8 cellular contexts compared by ENCODE assay signal in genomic region chr7:127652333-127653248, GRCh38. TPM values are rescaled to one million over a fixed set of nuclear protein-coding genes. Genes with fewer than 3 reads are reported as not detected.
DNase-seq lines count a peak whose midpoint lies in the region; ATAC-seq, FAIRE-seq and TF ChIP-seq lines count a peak whose summit lies in the region.

No MANE protein-coding gene starts in this region.

- WGBS in HepG2 (ENCODE audit: low lambda C conversion rate): under 1% methylated on average over 36 of the region's 38 CpGs

- TF ChIP-seq CTCF in astrocyte of the spinal cord (IDR thresholded peaks at IDR 0.05; ENCODE audit: low read depth, low read length): no peak
- no peak for TF ChIP-seq CTCF in HepG2 (CRISPR knock-in tag; IDR thresholded peaks at IDR 0.05)
- TF ChIP-seq CTCF in type B pancreatic cell (conservative IDR thresholded peaks at IDR 0.05): no peak

- no peaks in the 10 kb centered on the region for H3K27me3 Mint-ChIP-seq in CD4-positive, CD25-positive, alpha-beta regulatory T cell
- no peaks in the 10 kb centered on the region for H3K27me3 Mint-ChIP-seq in type B pancreatic cell

- no peaks in the 10 kb centered on the region for H3K9me3 ChIP-seq in CD4-positive, CD25-positive, alpha-beta regulatory T cell (ENCODE audit: control insufficient read depth in 2 of 2, low read length in 2 of 2)
- H3K9me3 ChIP-seq in Karpas-422 (ENCODE audit: low read length) (no peaks in the 10 kb centered on the region), HepG2 (ENCODE audit: low read length) (no peaks in the 10 kb centered on the region)

- H3K4me2 ChIP-seq in Karpas-422 (ENCODE audit: low read depth, low read length, poor library complexity, severe bottlenecking): peak overlapping the region; percentile 83
- peak overlapping the region; percentile 83 for H3K4me2 ChIP-seq in HepG2 (ENCODE audit: low read depth, low read length)

- POLR2A ChIA-PET in HepG2 (lab: Yijun Ruan, JAX): no interaction called here

- peaks cover 17 to 56% (median 33%) of the 10 kb centered on the region in 4 donors for H3K4me1 Mint-ChIP-seq in CD4-positive, CD25-positive, alpha-beta regulatory T cell
- H3K4me1 Mint-ChIP-seq in type B pancreatic cell (ENCODE audit: unreplicated experiment): peaks cover 30% of the 10 kb centered on the region

- TF ChIP-seq POLR2A in HepG2 (IDR thresholded peaks at IDR 0.05; ENCODE audit: insufficient read depth in 1 of 2, low read depth in 2 of 2, low read length in 2 of 2): no peak

- TF ChIP-seq EP300 in HepG2 (IDR thresholded peaks at IDR 0.05; ENCODE audit: low read depth in 2 of 2, low read length in 2 of 2) (no peak), HepG2 (CRISPR knock-in tag; IDR thresholded peaks at IDR 0.05; ENCODE audit: borderline replicate concordance) (no peak)

- in situ Hi-C loops in astrocyte of the spinal cord (cut with HindIII; ENCODE audit: low sequenced_read_pairs): no loop called here
- in situ Hi-C loops in HepG2 (cut with HindIII; ENCODE audit: extremely low pct_ligation_motif_present, low pct_unique_long_range_greater_than_20kb): loop anchor here (5.0 kb wide), 1 partner anchor 60 kb away; the partner anchor contains the start of gene FSCN3

- H3K27ac ChIP-seq in CD4-positive, CD25-positive, alpha-beta regulatory T cell (ENCODE audit: insufficient read depth, low read length, poor library complexity, severe bottlenecking): peak overlapping the region; percentile 91
- peak overlapping the region; percentile 10; the same call in 1 of the 2 replicates for H3K27ac ChIP-seq in Karpas-422 (ENCODE audit: low read length)
- peak overlapping the region; percentile 81 for H3K27ac ChIP-seq in HepG2 (ENCODE audit: extremely low read length, insufficient read depth, low read length)

- intact Hi-C loops in HepG2 (cut with micrococcal nuclease; ENCODE audit: unreplicated experiment): loop anchor here (10.0 kb wide), 2 partner anchors 68 to 258 kb away; partner anchors contain the start of genes ARF5, GCC1 and ZNF800

- TF ChIP-seq RAD21 in HepG2 (CRISPR knock-in tag; IDR thresholded peaks at IDR 0.05): peak; percentile 44; the same call in 1 of the 2 replicates

- CTCF ChIA-PET in HepG2 (lab: Yijun Ruan, JAX; ENCODE audit: low intra/inter-chr PET ratio, low total read pairs): no interaction called here

- H3K27ac Mint-ChIP-seq in CD4-positive, CD25-positive, alpha-beta regulatory T cell: peak overlapping the region in 2 of 3 donors; percentile 99
- H3K27ac Mint-ChIP-seq in type B pancreatic cell: no peak overlapping the region

- H3K9ac ChIP-seq in Karpas-422 (ENCODE audit: low read length): peak overlapping the region; percentile 90
- H3K9ac ChIP-seq in HepG2 (ENCODE audit: insufficient read depth, low read depth, low read length): peak overlapping the region; percentile 97

- H3K27me3 ChIP-seq in CD4-positive, CD25-positive, alpha-beta regulatory T cell (ENCODE audit: control insufficient read depth, insufficient read depth, low read length): no peaks in the 10 kb centered on the region
- H3K27me3 ChIP-seq in Karpas-422 (ENCODE audit: low read length) (no peaks in the 10 kb centered on the region), HepG2 (ENCODE audit: control insufficient read depth in 1 of 2, insufficient read depth in 2 of 2, low read length in 2 of 2) (no peaks in the 10 kb centered on the region; a peak in 1 of 5 replicates)

- peak in 1 of 3 donors; percentile 32 for DNase-seq in CD4-positive, CD25-positive, alpha-beta regulatory T cell
- DNase-seq in Karpas-422: peak; percentile 64
- DNase-seq in astrocyte of the spinal cord (ENCODE audit: low read depth, low spot score): peak; percentile 29
- DNase-seq in HepG2 (ENCODE audit: low spot score): no peak
- DNase-seq in type B pancreatic cell (ENCODE audit: extremely low spot score, unreplicated experiment): peak; percentile 70
- no peak for DNase-seq in islet precursor cell
- no peak for DNase-seq in globus pallidus (ENCODE audit: low spot score)

- H2AFZ ChIP-seq in Karpas-422 (ENCODE audit: low read length) (peak overlapping the region; percentile 17; the same call in 1 of the 2 replicates), HepG2 (ENCODE audit: low read length) (no peak overlapping the region)

- H3K79me2 ChIP-seq in Karpas-422 (ENCODE audit: low read length) (peaks cover 56% of the 10 kb centered on the region), HepG2 (ENCODE audit: insufficient read depth, low read length) (peaks cover 56% of the 10 kb centered on the region)

- H4K20me1 ChIP-seq in Karpas-422 (ENCODE audit: insufficient read depth, low read depth, low read length): peaks cover 27% of the 10 kb centered on the region
- H4K20me1 ChIP-seq in HepG2 (ENCODE audit: insufficient read depth, low read length): peaks cover 41% of the 10 kb centered on the region

- peaks cover 27% of the 10 kb centered on the region for H3K4me1 ChIP-seq in CD4-positive, CD25-positive, alpha-beta regulatory T cell (ENCODE audit: control insufficient read depth, insufficient read depth, low read length, poor library complexity, severe bottlenecking)
- H3K4me1 ChIP-seq in Karpas-422 (ENCODE audit: low read length): peaks cover 34% of the 10 kb centered on the region
- H3K4me1 ChIP-seq in HepG2 (ENCODE audit: insufficient read depth, low read length): peaks cover 66% of the 10 kb centered on the region

- no peaks in the 10 kb centered on the region for H3K9me3 Mint-ChIP-seq in CD4-positive, CD25-positive, alpha-beta regulatory T cell
- H3K9me3 Mint-ChIP-seq in type B pancreatic cell: no peaks in the 10 kb centered on the region

- no peaks in the 10 kb centered on the region; the same call in 1 of the 2 replicates for H3K9me2 ChIP-seq in Karpas-422 (replicated peaks; ENCODE audit: insufficient read depth, low read length)

- H3K36me3 ChIP-seq in CD4-positive, CD25-positive, alpha-beta regulatory T cell (ENCODE audit: control insufficient read depth, insufficient read depth, low read length): peaks cover 2% of the 10 kb centered on the region
- H3K36me3 ChIP-seq in Karpas-422 (ENCODE audit: insufficient read depth, low read length): peaks cover 23% of the 10 kb centered on the region; the same call in 1 of the 2 replicates
- peaks cover 1 to 15% of the 10 kb centered on the region in 2 experiments; a peak in 2 of 5 replicates for H3K36me3 ChIP-seq in HepG2 (replicated peaks in 1 of 2; ENCODE audit: control insufficient read depth in 1 of 2, insufficient read depth in 2 of 2, low read length in 2 of 2)

- ATAC-seq in CD4-positive, CD25-positive, alpha-beta regulatory T cell (ENCODE audit: low read depth in 2 of 2): peak; percentile 5 to 8
- peak; percentile 3 for ATAC-seq in GM19467 (IDR thresholded peaks at IDR 0.05; ENCODE audit: unreplicated experiment)
- ATAC-seq in HepG2: peak; percentile 27; the same call in 2 of the 3 replicates

- H3K36me3 Mint-ChIP-seq in CD4-positive, CD25-positive, alpha-beta regulatory T cell: peaks cover 15% of the 10 kb centered on the region
- H3K36me3 Mint-ChIP-seq in type B pancreatic cell: peaks cover 5% of the 10 kb centered on the region

- FAIRE-seq in HepG2 (lab: Jason Lieb, UNC): no peak

- H3K4me3 Mint-ChIP-seq in CD4-positive, CD25-positive, alpha-beta regulatory T cell: no peak overlapping the region
- peak overlapping the region; percentile 96 for H3K4me3 Mint-ChIP-seq in type B pancreatic cell

- TSS peak; percentile 50 for BruUV-seq in HepG2 (replicated peaks; lab: Mats Ljungman, UMichigan)

- peak overlapping the region; percentile 89 for H3K4me3 ChIP-seq in CD4-positive, CD25-positive, alpha-beta regulatory T cell (ENCODE audit: low read depth, low read length)
- H3K4me3 ChIP-seq in Karpas-422 (ENCODE audit: low read length) (peak overlapping the region; percentile 75), astrocyte of the spinal cord (ENCODE audit: low read depth, low read length) (peak overlapping the region; percentile 79), HepG2 (replicated peaks in 1 of 3; ENCODE audit: insufficient read depth in 1 of 3, low read depth in 2 of 3, low read length in 3 of 3) (peak overlapping the region; percentile 86 to 98 (median 98))

RNA-seq across cellular contexts. Expression of gene SND1, which starts 0.6 kb away (rescaled TPM):
- total RNA-seq in CD4-positive, CD25-positive, alpha-beta regulatory T cell: 121 TPM
- 10 to 100 TPM; 84.4 to 87.0 (median 86.8) TPM for polyA plus RNA-seq in CD4-positive, CD25-positive, alpha-beta regulatory T cell
- 104 and 132 TPM in 2 replicates for total RNA-seq in Karpas-422 (2014; rRNA removed; shearing (Covaris generic); ENCODE audit: low replicate concordance)
- total RNA-seq in HepG2 (2016; rRNA removed; fragmentation: Illumina TruSeq; extraction: Trizol) (170 and 182 TPM in 2 replicates), type B pancreatic cell (ENCODE audit: low replicate concordance) (183 and 199 TPM in 2 replicates)
- total RNA-seq in HepG2 (2016; cell fraction: cytosol; rRNA removed; fragmentation: Illumina TruSeq; extraction: Trizol; ENCODE audit: low read depth): 34.5 and 40.2 TPM in 2 replicates
- total RNA-seq in HepG2 (2016; cell fraction: insoluble cytoplasmic fraction; rRNA removed; fragmentation: Illumina TruSeq; extraction: Trizol): 155 and 182 TPM in 2 replicates
- total RNA-seq in HepG2 (2016; cell fraction: membrane; rRNA removed; fragmentation: Illumina TruSeq; extraction: Trizol): 84.3 and 94.4 TPM in 2 replicates
- 172 and 175 TPM in 2 replicates for total RNA-seq in HepG2 (2016; cell fraction: nucleus; rRNA removed; fragmentation: Illumina TruSeq; extraction: Trizol)
- polyA plus RNA-seq in HepG2 (2011; rRNA removed): 110 and 126 TPM in 2 replicates
- polyA plus RNA-seq in HepG2 (2011; cell fraction: cytosol; rRNA removed): 131 and 133 TPM in 2 replicates
- polyA plus RNA-seq in HepG2 (2011; cell fraction: nucleus; rRNA removed): 69.2 and 72.7 TPM in 2 replicates
- polyA plus RNA-seq in HepG2 (2012): 165 and 216 TPM in 2 replicates
- polyA plus RNA-seq in HepG2 (2016; cell fraction: cytosol; fragmentation: Illumina TruSeq; extraction: Trizol; ENCODE audit: low read depth): 22.2 and 26.2 TPM in 2 replicates
- polyA plus RNA-seq in HepG2 (2016; cell fraction: insoluble cytoplasmic fraction; fragmentation: Illumina TruSeq; extraction: Trizol; ENCODE audit: low read depth): 124 and 140 TPM in 2 replicates
- 49.9 and 61.8 TPM in 2 replicates for polyA plus RNA-seq in HepG2 (2016; cell fraction: membrane; fragmentation: Illumina TruSeq; extraction: Trizol; ENCODE audit: low read depth)
- polyA plus RNA-seq in HepG2 (2016; cell fraction: nucleus; fragmentation: Illumina TruSeq; extraction: Trizol; ENCODE audit: insufficient read depth, low read depth): 108 TPM in 2 replicates
- polyA minus RNA-seq in HepG2 (2011; rRNA and poly(A)+ RNA removed; ENCODE audit: low replicate concordance): 268 and 294 TPM in 2 replicates
- polyA minus RNA-seq in HepG2 (2011; cell fraction: cytosol; rRNA and poly(A)+ RNA removed): 168 and 188 TPM in 2 replicates
- polyA minus RNA-seq in HepG2 (2011; cell fraction: nucleus; rRNA and poly(A)+ RNA removed): 266 and 305 TPM in 2 replicates

RNA-seq across cellular contexts. Expression of gene PAX4, which starts 34.6 kb away (rescaled TPM):
- total RNA-seq in CD4-positive, CD25-positive, alpha-beta regulatory T cell: not detected
- polyA plus RNA-seq in CD4-positive, CD25-positive, alpha-beta regulatory T cell: not detected
- not detected in 2 replicates for total RNA-seq in Karpas-422 (2014; rRNA removed; shearing (Covaris generic); ENCODE audit: low replicate concordance)
- not detected in 2 replicates for total RNA-seq in HepG2 (2016; rRNA removed; fragmentation: Illumina TruSeq; extraction: Trizol)
- total RNA-seq in HepG2 (2016; cell fraction: cytosol; rRNA removed; fragmentation: Illumina TruSeq; extraction: Trizol; ENCODE audit: low read depth): not detected in 2 replicates
- not detected in 2 replicates for total RNA-seq in HepG2 (2016; cell fraction: insoluble cytoplasmic fraction; rRNA removed; fragmentation: Illumina TruSeq; extraction: Trizol)
- total RNA-seq in HepG2 (2016; cell fraction: membrane; rRNA removed; fragmentation: Illumina TruSeq; extraction: Trizol): not detected in 2 replicates
- total RNA-seq in HepG2 (2016; cell fraction: nucleus; rRNA removed; fragmentation: Illumina TruSeq; extraction: Trizol): not detected in 2 replicates
- not detected in 2 replicates for polyA plus RNA-seq in HepG2 (2011; rRNA removed)
- not detected in 2 replicates for polyA plus RNA-seq in HepG2 (2011; cell fraction: cytosol; rRNA removed)
- not detected in 2 replicates for polyA plus RNA-seq in HepG2 (2011; cell fraction: nucleus; rRNA removed)
- not detected in 2 replicates for polyA plus RNA-seq in HepG2 (2012)
- not detected in 2 replicates for polyA plus RNA-seq in HepG2 (2016; cell fraction: cytosol; fragmentation: Illumina TruSeq; extraction: Trizol; ENCODE audit: low read depth)
- not detected in 2 replicates for polyA plus RNA-seq in HepG2 (2016; cell fraction: insoluble cytoplasmic fraction; fragmentation: Illumina TruSeq; extraction: Trizol; ENCODE audit: low read depth)
- polyA plus RNA-seq in HepG2 (2016; cell fraction: membrane; fragmentation: Illumina TruSeq; extraction: Trizol; ENCODE audit: low read depth): not detected in 2 replicates
- not detected in 2 replicates for polyA plus RNA-seq in HepG2 (2016; cell fraction: nucleus; fragmentation: Illumina TruSeq; extraction: Trizol; ENCODE audit: insufficient read depth, low read depth)
- not detected in 2 replicates for polyA minus RNA-seq in HepG2 (2011; rRNA and poly(A)+ RNA removed; ENCODE audit: low replicate concordance)
- not detected in 2 replicates for polyA minus RNA-seq in HepG2 (2011; cell fraction: cytosol; rRNA and poly(A)+ RNA removed)
- polyA minus RNA-seq in HepG2 (2011; cell fraction: nucleus; rRNA and poly(A)+ RNA removed): not detected in 2 replicates
- 3.4 and 14.9 TPM in 2 replicates for total RNA-seq in type B pancreatic cell (ENCODE audit: low replicate concordance)

RNA-seq across cellular contexts. Expression of gene FSCN3, which starts 59.1 kb away (rescaled TPM):
- total RNA-seq in CD4-positive, CD25-positive, alpha-beta regulatory T cell: 2.7 TPM
- 1 to 10 TPM in 1 of 4 donors, under 1 TPM in 3; 0.63 to 1.3 (median 0.79) TPM for polyA plus RNA-seq in CD4-positive, CD25-positive, alpha-beta regulatory T cell
- total RNA-seq in Karpas-422 (2014; rRNA removed; shearing (Covaris generic); ENCODE audit: low replicate concordance): 3.9 and 12.5 TPM in 2 replicates
- total RNA-seq in HepG2 (2016; rRNA removed; fragmentation: Illumina TruSeq; extraction: Trizol) (0.24 TPM in 1 of 2 replicates, not detected in the other), type B pancreatic cell (ENCODE audit: low replicate concordance) (1.4 and 1.6 TPM in 2 replicates)
- 3.3 and 3.5 TPM in 2 replicates for total RNA-seq in HepG2 (2016; cell fraction: cytosol; rRNA removed; fragmentation: Illumina TruSeq; extraction: Trizol; ENCODE audit: low read depth)
- total RNA-seq in HepG2 (2016; cell fraction: insoluble cytoplasmic fraction; rRNA removed; fragmentation: Illumina TruSeq; extraction: Trizol): 0.37 TPM in 1 of 2 replicates, not detected in the other
- not detected in 2 replicates for total RNA-seq in HepG2 (2016; cell fraction: membrane; rRNA removed; fragmentation: Illumina TruSeq; extraction: Trizol)
- total RNA-seq in HepG2 (2016; cell fraction: nucleus; rRNA removed; fragmentation: Illumina TruSeq; extraction: Trizol): 0.97 and 1.4 TPM in 2 replicates
- 0.17 and 0.24 TPM in 2 replicates for polyA plus RNA-seq in HepG2 (2011; rRNA removed)
- 0.28 and 0.44 TPM in 2 replicates for polyA plus RNA-seq in HepG2 (2011; cell fraction: cytosol; rRNA removed)
- 0.29 and 0.54 TPM in 2 replicates for polyA plus RNA-seq in HepG2 (2011; cell fraction: nucleus; rRNA removed)
- polyA plus RNA-seq in HepG2 (2012): not detected in 2 replicates
- not detected in 2 replicates for polyA plus RNA-seq in HepG2 (2016; cell fraction: cytosol; fragmentation: Illumina TruSeq; extraction: Trizol; ENCODE audit: low read depth)
- polyA plus RNA-seq in HepG2 (2016; cell fraction: insoluble cytoplasmic fraction; fragmentation: Illumina TruSeq; extraction: Trizol; ENCODE audit: low read depth): not detected in 2 replicates
- polyA plus RNA-seq in HepG2 (2016; cell fraction: membrane; fragmentation: Illumina TruSeq; extraction: Trizol; ENCODE audit: low read depth): not detected in 2 replicates
- not detected in 2 replicates for polyA plus RNA-seq in HepG2 (2016; cell fraction: nucleus; fragmentation: Illumina TruSeq; extraction: Trizol; ENCODE audit: insufficient read depth, low read depth)
- 1.0 and 1.8 TPM in 2 replicates for polyA minus RNA-seq in HepG2 (2011; rRNA and poly(A)+ RNA removed; ENCODE audit: low replicate concordance)
- not detected in 2 replicates for polyA minus RNA-seq in HepG2 (2011; cell fraction: cytosol; rRNA and poly(A)+ RNA removed)
- 1.9 and 2.7 TPM in 2 replicates for polyA minus RNA-seq in HepG2 (2011; cell fraction: nucleus; rRNA and poly(A)+ RNA removed)

Comparison
In these comparisons a context has a peak if more than half of its experiments do, and no peak if none do; other contexts are left out.
1. DNase-seq: peak in Karpas-422 (single experiment), astrocyte of the spinal cord (single experiment) and type B pancreatic cell (single experiment); none in HepG2 (single experiment), islet precursor cell (single experiment) and globus pallidus (single experiment).
2. H3K27ac ChIP-seq: peak in every context shown above with its lines; median percentile 91 in CD4-positive, CD25-positive, alpha-beta regulatory T cell; 81 in HepG2; 10 in Karpas-422.
3. Peak in every context shown above with its lines, with median percentiles within 50 percentile points of each other: ATAC-seq and H3K4me3 ChIP-seq.